Comparison of ENCODE assay signal across 8 cellular contexts in genomic region chr17:69235338-69236058, GRCh38. TPM values are rescaled to one million over a fixed set of nuclear protein-coding genes. Genes with fewer than 3 reads are reported as not detected.
A peak's percentile ranks its signal among the peaks of the same experiment; 100 is the strongest.
DNase-seq lines count a peak whose midpoint lies in the region; ATAC-seq and TF ChIP-seq lines count a peak whose summit lies in the region.

No MANE protein-coding gene starts in this region.

- no peak overlapping the region for H2AK9ac ChIP-seq in IMR-90 (replicated peaks; ENCODE audit: low read depth, low read length, poor library complexity)

- H4K5ac ChIP-seq in IMR-90 (ENCODE audit: low read depth, low read length): no peak overlapping the region

- DNase-seq in DMS53 (lab: John Stamatoyannopoulos, UW) (peak; percentile 91), IMR-90 (peak; percentile 70), activated T-cell treated with anti-CD3 and anti-CD28 coated beads for 1 hour (ENCODE audit: low read depth) (peak; percentile 19), erythroblast (lab: John Stamatoyannopoulos, UW) (peak; percentile 80 to 88)
- peak in 8 of 9 donors; percentile 18 to 64 (median 36) for DNase-seq in naive thymus-derived CD4-positive, alpha-beta T cell
- peak; percentile 78 for DNase-seq in stimulated activated naive B cell treated with anti-CD40 and anti-IgM and Interleukin-4, amounts not matched to agents 10 μg/mL and 1 μg/mL and 100 μg/mL, for 72 hours

- CTCF ChIA-PET in IMR-90 (lab: Yijun Ruan, JAX): interaction anchor here (0.6 to 1.1 kb wide), 6 partner anchors 23 to 761 kb away, joined by 3 to 9 read pairs (median 4); no protein-coding TSS in a partner anchor
- CTCF ChIA-PET in naive thymus-derived CD4-positive, alpha-beta T cell (lab: Charles Lee): no interaction called here

- in situ Hi-C loops in IMR-90 (cut with MboI; ENCODE audit: low sequenced_read_pairs): loop anchor here (5.0 kb wide), 1 partner anchor 458 kb away; no protein-coding TSS in a partner anchor

- H3K27me3 ChIP-seq in IMR-90 (ENCODE audit: control insufficient read depth, insufficient read depth, low read length) (no peaks in the 10 kb centered on the region), OCI-LY3 (ENCODE audit: low read depth, low read length) (no peaks in the 10 kb centered on the region)
- no peaks in the 10 kb centered on the region for H3K27me3 ChIP-seq in naive thymus-derived CD4-positive, alpha-beta T cell (ENCODE audit: control insufficient read depth in 2 of 2, insufficient read depth in 2 of 2, low read length in 2 of 2)

- intact Hi-C loops in IMR-90 (cut with micrococcal nuclease): loop anchor here (1.0 kb wide), 3 partner anchors 263 to 463 kb away; no protein-coding TSS in a partner anchor
- intact Hi-C loops in naive thymus-derived CD4-positive, alpha-beta T cell (cut with micrococcal nuclease): loop anchor here in 1 of 2 donors (1.0 kb wide), 2 partner anchors 458 to 463 kb away; no protein-coding TSS in a partner anchor

- H3K9me3 Mint-ChIP-seq in naive thymus-derived CD4-positive, alpha-beta T cell: peaks cover 0 to 45% (median 22%) of the 10 kb centered on the region in 11 donors
- peaks cover 10 to 13% of the 10 kb centered on the region in 2 donors for H3K9me3 Mint-ChIP-seq in stimulated activated naive B cell treated with anti-CD40 and anti-IgM and Interleukin-4, amounts not matched to agents 10 μg/mL and 1 μg/mL and 100 μg/mL, for 72 hours

- H2BK5ac ChIP-seq in IMR-90 (ENCODE audit: low read depth, low read length, poor library complexity, severe bottlenecking): no peak overlapping the region

- no peak overlapping the region for H2BK15ac ChIP-seq in IMR-90 (ENCODE audit: low read depth, low read length)

- H3K4ac ChIP-seq in IMR-90 (ENCODE audit: low read depth, low read length): no peak overlapping the region

- peaks cover 0 to 8% (median 0%) of the 10 kb centered on the region in 5 donors for H3K27me3 Mint-ChIP-seq in naive thymus-derived CD4-positive, alpha-beta T cell
- no peaks in the 10 kb centered on the region for H3K27me3 Mint-ChIP-seq in stimulated activated naive B cell treated with anti-CD40 and anti-IgM and Interleukin-4, amounts not matched to agents 10 μg/mL and 1 μg/mL and 100 μg/mL, for 72 hours

- H3K18ac ChIP-seq in IMR-90 (ENCODE audit: low read depth, low read length): no peak overlapping the region

- no peak overlapping the region for H2BK120ac ChIP-seq in IMR-90 (ENCODE audit: low read depth, low read length)

- no peak overlapping the region for H3K27ac Mint-ChIP-seq in naive thymus-derived CD4-positive, alpha-beta T cell
- H3K27ac Mint-ChIP-seq in stimulated activated naive B cell treated with anti-CD40 and anti-IgM and Interleukin-4, amounts not matched to agents 10 μg/mL and 1 μg/mL and 100 μg/mL, for 72 hours: peak overlapping the region; percentile 4

- H3K27ac ChIP-seq in IMR-90 (ENCODE audit: insufficient read depth, low read length) (no peak overlapping the region), OCI-LY3 (ENCODE audit: low read length) (no peak overlapping the region)
- H3K27ac ChIP-seq in naive thymus-derived CD4-positive, alpha-beta T cell (ENCODE audit: low read depth, low read length): no peak overlapping the region

- H3K79me2 ChIP-seq in OCI-LY3 (ENCODE audit: low read length): no peaks in the 10 kb centered on the region

- no peak overlapping the region for H3K4me2 ChIP-seq in IMR-90 (ENCODE audit: low read depth, low read length)
- 0 out of 2 replicates have a peak overlapping the region, but pooled peaks have one; percentile 19 for H3K4me2 ChIP-seq in OCI-LY3 (ENCODE audit: low read length)

- no peaks in the 10 kb centered on the region for H3K36me3 ChIP-seq in IMR-90 (ENCODE audit: control insufficient read depth, insufficient read depth, low read length)
- peaks cover 18% of the 10 kb centered on the region for H3K36me3 ChIP-seq in OCI-LY3 (replicated peaks; ENCODE audit: low read depth, low read length)
- no peaks in the 10 kb centered on the region for H3K36me3 ChIP-seq in naive thymus-derived CD4-positive, alpha-beta T cell (ENCODE audit: control insufficient read depth in 2 of 3, insufficient read depth in 3 of 3, low read length in 3 of 3)

- no peak overlapping the region for H3K4me3 Mint-ChIP-seq in naive thymus-derived CD4-positive, alpha-beta T cell
- no peak overlapping the region for H3K4me3 Mint-ChIP-seq in stimulated activated naive B cell treated with anti-CD40 and anti-IgM and Interleukin-4, amounts not matched to agents 10 μg/mL and 1 μg/mL and 100 μg/mL, for 72 hours

- H3K36me3 Mint-ChIP-seq in naive thymus-derived CD4-positive, alpha-beta T cell: peaks cover 0 to 47% (median 20%) of the 10 kb centered on the region in 5 donors
- peaks cover 0 to 4% of the 10 kb centered on the region in 2 donors for H3K36me3 Mint-ChIP-seq in stimulated activated naive B cell treated with anti-CD40 and anti-IgM and Interleukin-4, amounts not matched to agents 10 μg/mL and 1 μg/mL and 100 μg/mL, for 72 hours

- dilution Hi-C loops in IMR-90 (cut with HindIII; ENCODE audit: low sequenced_read_pairs, unreplicated experiment): no loop called here

- no peaks in the 10 kb centered on the region for H4K20me1 ChIP-seq in IMR-90 (ENCODE audit: insufficient read depth, low read length)
- H4K20me1 ChIP-seq in OCI-LY3 (ENCODE audit: insufficient read depth, low read length): no peaks in the 10 kb centered on the region

- no CpG with 5 or more reads among the region's 1 CpG for WGBS in IMR-90 (ENCODE audit: extremely low coverage in 2 of 2, insufficient read length in 1 of 2), 2 experiments

- ATAC-seq in GM21576 (IDR thresholded peaks at IDR 0.05; ENCODE audit: unreplicated experiment) (peak; percentile 96), IMR-90 (ENCODE audit: low read depth) (peak; percentile 94)
- peak; percentile 79 for ATAC-seq in naive thymus-derived CD4-positive, alpha-beta T cell
- ATAC-seq in stimulated activated naive B cell treated with anti-CD40 and anti-IgM and Interleukin-4, amounts not matched to agents 10 μg/mL and 1 μg/mL and 100 μg/mL, for 72 hours (replicated peaks): peak; percentile 99

- H3K9ac ChIP-seq in IMR-90 (ENCODE audit: low read depth, low read length) (no peak overlapping the region), OCI-LY3 (ENCODE audit: low read length) (0 out of 2 replicates have a peak overlapping the region, but pooled peaks have one; percentile 15)

- H3K4me1 ChIP-seq in IMR-90 (ENCODE audit: control insufficient read depth, insufficient read depth, low read length) (no peaks in the 10 kb centered on the region), OCI-LY3 (ENCODE audit: low read length) (peaks cover 6% of the 10 kb centered on the region)
- no peaks in the 10 kb centered on the region for H3K4me1 ChIP-seq in naive thymus-derived CD4-positive, alpha-beta T cell (ENCODE audit: control insufficient read depth in 2 of 2, insufficient read depth in 2 of 2, low read length in 2 of 2)

- H2AFZ ChIP-seq in IMR-90 (replicated peaks; ENCODE audit: low read length, poor library complexity) (no peak overlapping the region), OCI-LY3 (ENCODE audit: low read depth, low read length) (no peak overlapping the region)

- H3K9me3 ChIP-seq in IMR-90 (ENCODE audit: control insufficient read depth, insufficient read depth, low read length) (no peaks in the 10 kb centered on the region), OCI-LY3 (ENCODE audit: insufficient read depth, low read length) (peaks cover 12% of the 10 kb centered on the region)
- peaks cover 0 to 25% (median 3%) of the 10 kb centered on the region in 3 experiments for H3K9me3 ChIP-seq in naive thymus-derived CD4-positive, alpha-beta T cell (ENCODE audit: control insufficient read depth in 2 of 3, low read length in 3 of 3)

- TF ChIP-seq RAD21 in IMR-90 (IDR thresholded peaks at IDR 0.05; ENCODE audit: low read length): peak; percentile 81

- peak; percentile 81 for TF ChIP-seq CTCF in IMR-90 (conservative IDR thresholded peaks at IDR 0.05; ENCODE audit: low read depth, low read length)
- TF ChIP-seq CTCF in OCI-LY3 (IDR thresholded peaks at IDR 0.05; ENCODE audit: low read depth, low read length): peak; percentile 88

- no peak overlapping the region for H2BK20ac ChIP-seq in IMR-90 (ENCODE audit: low read depth, low read length)

- no peak overlapping the region for H3K14ac ChIP-seq in IMR-90 (replicated peaks; ENCODE audit: low read depth, low read length)

- H3K79me1 ChIP-seq in IMR-90 (ENCODE audit: low read depth in 1 of 2, low read length in 2 of 2): no peaks in the 10 kb centered on the region

- no peak overlapping the region for H3K4me3 ChIP-seq in IMR-90 (ENCODE audit: insufficient read depth, low read depth, low read length)
- no peak overlapping the region for H3K4me3 ChIP-seq in OCI-LY3 (ENCODE audit: low read length)
- no peak overlapping the region for H3K4me3 ChIP-seq in naive thymus-derived CD4-positive, alpha-beta T cell (ENCODE audit: low read length)

- H3K4me1 Mint-ChIP-seq in naive thymus-derived CD4-positive, alpha-beta T cell: peaks cover 0 to 3% (median 0%) of the 10 kb centered on the region in 7 donors
- peaks cover 3 to 5% of the 10 kb centered on the region in 2 donors for H3K4me1 Mint-ChIP-seq in stimulated activated naive B cell treated with anti-CD40 and anti-IgM and Interleukin-4, amounts not matched to agents 10 μg/mL and 1 μg/mL and 100 μg/mL, for 72 hours

- no peak for TF ChIP-seq POLR2A in IMR-90 (IDR thresholded peaks at IDR 0.05; ENCODE audit: low read depth, low read length)
- TF ChIP-seq POLR2A in erythroblast (IDR thresholded peaks at IDR 0.05; ENCODE audit: low read length): no peak

- no peak overlapping the region for H4K8ac ChIP-seq in IMR-90 (ENCODE audit: low read depth in 2 of 2, low read length in 2 of 2)

- POLR2A ChIA-PET in IMR-90 (lab: Charles Lee; ENCODE audit: unreplicated experiment): no interaction called here
- POLR2A ChIA-PET in naive thymus-derived CD4-positive, alpha-beta T cell (lab: Charles Lee): no interaction called here

- no peak overlapping the region for H2AK5ac ChIP-seq in IMR-90 (ENCODE audit: low read depth, low read length)

- H3K9me1 ChIP-seq in IMR-90 (ENCODE audit: insufficient read depth, low read length): 0 out of 2 replicates have a peak, but pooled peaks cover 3% of the 10 kb centered on the region

- H3K23ac ChIP-seq in IMR-90 (ENCODE audit: low read depth, low read length): no peak overlapping the region

- BruUV-seq in IMR-90 (replicated peaks; lab: Mats Ljungman, UMichigan): no TSS peak

- H4K91ac ChIP-seq in IMR-90 (ENCODE audit: insufficient read depth, low read depth, low read length): no peak overlapping the region

- no peak overlapping the region for H3K56ac ChIP-seq in IMR-90 (ENCODE audit: extremely low read depth, insufficient read depth, low read length)

TF ChIP-seq in IMR-90, 13 proteins besides CTCF, POLR2A, EP300 and RAD21:
- peak; percentile 73 for TF ChIP-seq SMC3 (IDR thresholded peaks at IDR 0.05; ENCODE audit: low read depth, low read length)
- TF ChIP-seq RCOR1 (IDR thresholded peaks at IDR 0.05; ENCODE audit: insufficient replicate concordance, low read length): no peak

RNA-seq across cellular contexts. Expression of gene ABCA10, which starts 6.9 kb away (rescaled TPM):
- total RNA-seq in IMR-90 (2012; rRNA removed): under 0.01 TPM in 2 replicates
- 0.03 and 0.04 TPM in 2 replicates for polyA plus RNA-seq in IMR-90 (2012; rRNA removed)
- polyA plus RNA-seq in IMR-90 (2012; cell fraction: cytosol; rRNA removed): not detected in 2 replicates
- polyA plus RNA-seq in IMR-90 (2012; cell fraction: nucleus; rRNA removed; ENCODE audit: low replicate concordance): 0.05 and 0.75 TPM in 2 replicates
- total RNA-seq in naive thymus-derived CD4-positive, alpha-beta T cell: 1 to 10 TPM in 3 of 5 experiments, under 1 TPM in 2; 0.80 to 3.9 (median 1.8) TPM
- polyA plus RNA-seq in naive thymus-derived CD4-positive, alpha-beta T cell: not detected

Comparison
In these comparisons a context has a peak if more than half of its experiments do, and no peak if none do; other contexts are left out.
1. DNase-seq: peak in every context shown above with its lines; median percentile 91 in DMS53; 84 in erythroblast; 78 in stimulated activated naive B cell treated with anti-CD40 and anti-IgM and Interleukin-4, amounts not matched to agents 10 μg/mL and 1 μg/mL and 100 μg/mL, for 72 hours; 70 in IMR-90; 36 in naive thymus-derived CD4-positive, alpha-beta T cell; 19 in activated T-cell treated with anti-CD3 and anti-CD28 coated beads for 1 hour.